Comparison of ENCODE assay signal across 8 cellular contexts in genomic region chr9:95505072-95505471, GRCh38. TPM values are rescaled to one million over a fixed set of nuclear protein-coding genes. Genes with fewer than 3 reads are reported as not detected.
DNase-seq lines count a peak whose midpoint lies in the region; ATAC-seq and TF ChIP-seq lines count a peak whose summit lies in the region.

No MANE protein-coding gene starts in this region.

- H3K9me2 ChIP-seq in OCI-LY1 (ENCODE audit: low read depth, low read length) = no peaks in the 10 kb centered on the region

- TF ChIP-seq CTCF in GM06990 (IDR thresholded peaks at IDR 0.05; ENCODE audit: insufficient read depth, low read length, poor library complexity, severe bottlenecking) (no peak), OCI-LY1 (IDR thresholded peaks at IDR 0.05; ENCODE audit: low read length) (no peak), epithelial cell of proximal tubule (conservative IDR thresholded peaks at IDR 0.05; ENCODE audit: low read depth, low read length) (no peak), prostate gland (IDR thresholded peaks at IDR 0.05) (no peak), GM10266 (IDR thresholded peaks at IDR 0.05; ENCODE audit: control insufficient read depth, insufficient read depth, low read depth, missing control alignments) (no peak), lower leg skin (IDR thresholded peaks at IDR 0.05) (no peak)

- intact Hi-C loops in prostate gland (cut with DNase I) = loop anchor here (5.0 kb wide), 2 partner anchors 43 to 372 kb away; partner anchors contain the start of gene ERCC6L2
- intact Hi-C loops in lower leg skin (cut with DNase I; ENCODE audit: low total_unique reads) = no loop called here

- WGBS in prostate gland = 52% methylated on average over 4 of the region's 4 CpGs
- WGBS in lower leg skin, 2 donors = 47 to 51% methylated on average over 4 of the region's 4 CpGs

- no peaks in the 10 kb centered on the region for H3K36me3 ChIP-seq in GM06990 (ENCODE audit: control insufficient read depth, insufficient read depth, low read length)
- H3K36me3 ChIP-seq in OCI-LY1 (ENCODE audit: insufficient read depth, low read length) = peaks cover 29% of the 10 kb centered on the region; the same call in 1 of the 2 replicates
- no peaks in the 10 kb centered on the region for H3K36me3 ChIP-seq in prostate gland

- TF ChIP-seq POLR2A in prostate gland (IDR thresholded peaks at IDR 0.05) (no peak), lower leg skin (IDR thresholded peaks at IDR 0.05) (no peak)

- H3K4me3 ChIP-seq in GM06990 (replicated peaks; ENCODE audit: low read depth, low read length) = peak overlapping the region; percentile 91
- H3K4me3 ChIP-seq in OCI-LY1 (ENCODE audit: low read depth, low read length, poor library complexity, severe bottlenecking) = peak overlapping the region; percentile 91
- H3K4me3 ChIP-seq in epithelial cell of proximal tubule (ENCODE audit: low read depth, low read length) = peak overlapping the region; percentile 89
- H3K4me3 ChIP-seq in prostate gland = peak overlapping the region; percentile 77 to 85
- no peak overlapping the region for H3K4me3 ChIP-seq in lower leg skin (ENCODE audit: low read depth, poor library complexity, severe bottlenecking)

- H3K27ac ChIP-seq in OCI-LY1 (ENCODE audit: low read depth, low read length, poor library complexity, severe bottlenecking) (peak overlapping the region; percentile 86), prostate gland (peak overlapping the region in 1 of 2 donors; percentile 94)

- H3K4me1 ChIP-seq in OCI-LY1 (ENCODE audit: insufficient read depth, low read length, severe bottlenecking) (peaks cover 56% of the 10 kb centered on the region), prostate gland (replicated peaks) (peaks cover 5% of the 10 kb centered on the region)

- peaks cover 49% of the 10 kb centered on the region for H3K79me2 ChIP-seq in OCI-LY1 (ENCODE audit: insufficient read depth, low read length)

- H3F3A ChIP-seq in OCI-LY1 (ENCODE audit: insufficient read depth, low read length) = no peaks in the 10 kb centered on the region

- H2AFZ ChIP-seq in OCI-LY1 (ENCODE audit: low read length) = no peak overlapping the region

- H3K9me3 ChIP-seq in OCI-LY1 (ENCODE audit: low read length) (no peaks in the 10 kb centered on the region), prostate gland (no peaks in the 10 kb centered on the region)

- no peaks in the 10 kb centered on the region for H4K20me1 ChIP-seq in OCI-LY1 (ENCODE audit: insufficient read depth, low read length)

- no peak for DNase-seq in GM06990 (ENCODE audit: extremely low read depth, insufficient read length)
- DNase-seq in epithelial cell of proximal tubule (ENCODE audit: low read depth) = no peak
- DNase-seq in prostate gland (ENCODE audit: low spot score) = no peak
- no peak for DNase-seq in GM10266 (ENCODE audit: extremely low spot score)
- DNase-seq in ecto neural progenitor cell (ENCODE audit: low spot score) = no peak
- no peak for DNase-seq in lower leg skin (ENCODE audit: low spot score in 2 of 2)

- no peaks in the 10 kb centered on the region for H3K27me3 ChIP-seq in GM06990 (replicated peaks; ENCODE audit: control insufficient read depth, insufficient read depth, low read length)
- H3K27me3 ChIP-seq in OCI-LY1 (ENCODE audit: insufficient read depth, low read length) = no peaks in the 10 kb centered on the region
- H3K27me3 ChIP-seq in prostate gland (replicated peaks; ENCODE audit: insufficient read depth) = no peaks in the 10 kb centered on the region

- peak overlapping the region; percentile 89 for H3K4me2 ChIP-seq in OCI-LY1 (ENCODE audit: low read length)

- ATAC-seq in HG03520 (IDR thresholded peaks at IDR 0.05; ENCODE audit: unreplicated experiment) = no peak

- peak overlapping the region; percentile 83 for H3K9ac ChIP-seq in OCI-LY1 (ENCODE audit: low read length)

RNA-seq across cellular contexts. Expression of gene PTCH1, which starts 11.7 kb away (rescaled TPM):
- total RNA-seq in epithelial cell of proximal tubule (1.7 and 3.5 TPM in 2 replicates), prostate gland (100 to 1,000 TPM in 1 of 2 donors, 10 to 100 TPM in 1; 27.5 to 108 TPM), lower leg skin (10 to 100 TPM; 16.5 to 25.6 (median 20.9) TPM)
